ENCODE assay signal across 1 cellular context in genomic region chr12:122081108-122081696, GRCh38.
TF ChIP-seq lines count a peak whose summit lies in the region.

No MANE protein-coding gene starts in this region.

TF ChIP-seq in GM23338, 12 proteins besides CTCF, POLR2A, EP300 and RAD21 (continued from another document):
- TF ChIP-seq REST (IDR thresholded peaks at IDR 0.05; ENCODE audit: unreplicated experiment) (no peak), EZH2 (IDR thresholded peaks at IDR 0.05; ENCODE audit: low read depth, unreplicated experiment) (no peak), ZNF114 (CRISPR knock-in tag; IDR thresholded peaks at IDR 0.05) (no peak), STAT1 (IDR thresholded peaks at IDR 0.05; ENCODE audit: unreplicated experiment) (no peak), ETS1 (IDR thresholded peaks at IDR 0.05) (no peak)
